Comparison of ENCODE assay signal across 8 cellular contexts in the genomic region with DNA sequence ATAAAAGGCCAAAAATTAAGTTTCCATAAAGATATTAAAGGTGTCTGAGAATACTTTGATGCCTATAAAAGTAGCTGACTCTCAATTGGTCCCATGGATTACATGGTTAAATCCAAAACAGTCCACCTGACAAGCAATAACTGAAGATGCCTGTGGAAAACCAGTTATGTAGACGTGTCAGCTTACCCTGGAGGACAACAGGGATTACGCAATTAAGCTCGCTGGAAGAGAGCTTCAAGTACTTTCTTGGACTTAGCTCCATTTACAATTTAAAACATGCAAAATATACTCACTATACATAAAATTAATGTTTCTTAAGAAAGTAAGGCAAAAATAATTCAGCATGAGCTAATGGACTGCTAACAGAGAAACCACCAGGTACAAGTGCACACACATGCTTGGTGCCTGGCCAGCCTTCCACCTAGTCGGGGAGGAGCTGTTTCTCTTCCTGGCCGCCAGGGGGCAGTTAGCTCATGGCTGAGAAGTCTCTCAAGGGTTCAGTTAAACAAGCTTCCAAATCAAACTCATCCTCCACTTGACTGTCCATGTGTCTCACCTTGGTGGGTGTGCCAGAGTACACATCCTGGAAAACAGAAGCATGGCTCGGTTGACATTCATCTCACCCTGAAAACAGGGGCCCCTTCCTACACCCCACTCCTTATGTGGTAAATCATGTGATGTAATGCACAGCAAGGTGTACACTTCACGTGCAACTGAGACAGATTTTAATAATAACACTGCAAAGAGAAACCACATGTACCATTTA. TPM values are rescaled to one million over a fixed set of nuclear protein-coding genes. Genes with fewer than 3 reads are reported as not detected.
DNase-seq lines count a peak whose midpoint lies in the region; ATAC-seq and TF ChIP-seq lines count a peak whose summit lies in the region.

No MANE protein-coding gene starts in this region.

- ATAC-seq in HG02938 (IDR thresholded peaks at IDR 0.05; ENCODE audit: unreplicated experiment), result peak; percentile 75
- peak; percentile 87 for ATAC-seq in WTC11

- H3K4me3 Mint-ChIP-seq in WTC11, result no peak overlapping the region

- H3K27ac Mint-ChIP-seq in WTC11, result peak overlapping the region; percentile 66; the same call in 1 of the 2 replicates

- no peak overlapping the region for H3K4me3 ChIP-seq in cardiac fibroblast (replicated peaks in 1 of 2; ENCODE audit: low read depth in 2 of 2, low read length in 2 of 2)

- peak; percentile 87 for TF ChIP-seq CTCF in GM10248 (IDR thresholded peaks at IDR 0.05; ENCODE audit: control extremely low read depth, extremely low read depth, low read depth, missing control alignments)
- peak; percentile 94 for TF ChIP-seq CTCF in WTC11 (IDR thresholded peaks at IDR 0.05)
- TF ChIP-seq CTCF in cardiac fibroblast (IDR thresholded peaks at IDR 0.05; ENCODE audit: low read depth, low read length), result peak; percentile 96

- no peaks in the 10 kb centered on the region for H3K9me3 Mint-ChIP-seq in WTC11

- peak; percentile 77 for DNase-seq in GM10248 (ENCODE audit: extremely low spot score)
- DNase-seq in NCI-H2227 (lab: John Stamatoyannopoulos, UW; ENCODE audit: unreplicated experiment), result peak; percentile 81
- DNase-seq in WTC11 (ENCODE audit: low spot score), result peak; percentile 77
- peak; percentile 85 to 86 for DNase-seq in cardiac fibroblast (ENCODE audit: low read depth in 2 of 2)
- DNase-seq in left kidney (ENCODE audit: low read depth, low spot score), result peak; percentile 90
- DNase-seq in stimulated activated CD4-positive, alpha-beta T cell treated with anti-CD3 and anti-CD28 coated beads, Interleukin-4, amount 100 ng/mL, for 4 hours, result peak; percentile 67 to 69
- DNase-seq in cortex of kidney (lab: John Stamatoyannopoulos, UW), result no peak

- H3K4me1 Mint-ChIP-seq in WTC11, result no peaks in the 10 kb centered on the region

- peaks cover 52% of the 10 kb centered on the region for H3K36me3 Mint-ChIP-seq in WTC11

- CTCF ChIA-PET in GM10248 (lab: Yijun Ruan, JAX), result interaction anchor here (0.7 to 10.6 kb wide), 34 partner anchors 8 to 1155 kb away, joined by 3 to 374 read pairs (median 4); a partner anchor contains a TSS
- CTCF ChIA-PET in WTC11 (lab: Charles Lee), result interaction anchor here (0.7 to 2.3 kb wide), 49 partner anchors 8 to 347 kb away, joined by 3 to 33 read pairs (median 5); a partner anchor contains a TSS

- no peaks in the 10 kb centered on the region for H3K27me3 Mint-ChIP-seq in WTC11 (ENCODE audit: low read depth)

- POLR2A ChIA-PET in GM10248 (lab: Yijun Ruan, JAX), result interaction anchor here (0.9 to 1.1 kb wide), 3 partner anchors 16 to 28 kb away, joined by 3 to 9 read pairs (median 5); a partner anchor contains a TSS
- POLR2A ChIA-PET in WTC11 (lab: Charles Lee), result interaction anchor here (1.2 to 1.5 kb wide), 2 partner anchors 19 to 28 kb away, joined by 4 read pairs; a partner anchor contains a TSS

TF ChIP-seq in WTC11, 78 proteins besides CTCF, POLR2A, EP300 and RAD21 (continues in another document):
- TF ChIP-seq CREB1 (CRISPR knock-in tag; IDR thresholded peaks at IDR 0.05) (no peak), TCF7 (CRISPR knock-in tag; IDR thresholded peaks at IDR 0.05; ENCODE audit: low read depth) (no peak), ZNF396 (CRISPR knock-in tag; IDR thresholded peaks at IDR 0.05; ENCODE audit: borderline replicate concordance) (no peak), NR1H2 (CRISPR knock-in tag; IDR thresholded peaks at IDR 0.05) (no peak), OVOL2 (CRISPR knock-in tag; IDR thresholded peaks at IDR 0.05; ENCODE audit: borderline replicate concordance) (no peak)
- TF ChIP-seq, protein P1, sequence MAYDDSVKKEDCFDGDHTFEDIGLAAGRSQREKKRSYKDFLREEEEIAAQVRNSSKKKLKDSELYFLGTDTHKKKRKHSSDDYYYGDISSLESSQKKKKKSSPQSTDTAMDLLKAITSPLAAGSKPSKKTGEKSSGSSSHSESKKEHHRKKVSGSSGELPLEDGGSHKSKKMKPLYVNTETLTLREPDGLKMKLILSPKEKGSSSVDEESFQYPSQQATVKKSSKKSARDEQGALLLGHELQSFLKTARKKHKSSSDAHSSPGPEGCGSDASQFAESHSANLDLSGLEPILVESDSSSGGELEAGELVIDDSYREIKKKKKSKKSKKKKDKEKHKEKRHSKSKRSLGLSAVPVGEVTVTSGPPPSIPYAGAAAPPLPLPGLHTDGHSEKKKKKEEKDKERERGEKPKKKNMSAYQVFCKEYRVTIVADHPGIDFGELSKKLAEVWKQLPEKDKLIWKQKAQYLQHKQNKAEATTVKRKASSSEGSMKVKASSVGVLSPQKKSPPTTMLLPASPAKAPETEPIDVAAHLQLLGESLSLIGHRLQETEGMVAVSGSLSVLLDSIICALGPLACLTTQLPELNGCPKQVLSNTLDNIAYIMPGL (CRISPR knock-in tag; IDR thresholded peaks at IDR 0.05), result no peak
- TF ChIP-seq, protein P2, sequence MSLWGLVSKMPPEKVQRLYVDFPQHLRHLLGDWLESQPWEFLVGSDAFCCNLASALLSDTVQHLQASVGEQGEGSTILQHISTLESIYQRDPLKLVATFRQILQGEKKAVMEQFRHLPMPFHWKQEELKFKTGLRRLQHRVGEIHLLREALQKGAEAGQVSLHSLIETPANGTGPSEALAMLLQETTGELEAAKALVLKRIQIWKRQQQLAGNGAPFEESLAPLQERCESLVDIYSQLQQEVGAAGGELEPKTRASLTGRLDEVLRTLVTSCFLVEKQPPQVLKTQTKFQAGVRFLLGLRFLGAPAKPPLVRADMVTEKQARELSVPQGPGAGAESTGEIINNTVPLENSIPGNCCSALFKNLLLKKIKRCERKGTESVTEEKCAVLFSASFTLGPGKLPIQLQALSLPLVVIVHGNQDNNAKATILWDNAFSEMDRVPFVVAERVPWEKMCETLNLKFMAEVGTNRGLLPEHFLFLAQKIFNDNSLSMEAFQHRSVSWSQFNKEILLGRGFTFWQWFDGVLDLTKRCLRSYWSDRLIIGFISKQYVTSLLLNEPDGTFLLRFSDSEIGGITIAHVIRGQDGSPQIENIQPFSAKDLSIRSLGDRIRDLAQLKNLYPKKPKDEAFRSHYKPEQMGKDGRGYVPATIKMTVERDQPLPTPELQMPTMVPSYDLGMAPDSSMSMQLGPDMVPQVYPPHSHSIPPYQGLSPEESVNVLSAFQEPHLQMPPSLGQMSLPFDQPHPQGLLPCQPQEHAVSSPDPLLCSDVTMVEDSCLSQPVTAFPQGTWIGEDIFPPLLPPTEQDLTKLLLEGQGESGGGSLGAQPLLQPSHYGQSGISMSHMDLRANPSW (CRISPR knock-in tag; conservative IDR thresholded peaks at IDR 0.05; ENCODE audit: low read depth), result no peak
- TF ChIP-seq, protein P3, sequence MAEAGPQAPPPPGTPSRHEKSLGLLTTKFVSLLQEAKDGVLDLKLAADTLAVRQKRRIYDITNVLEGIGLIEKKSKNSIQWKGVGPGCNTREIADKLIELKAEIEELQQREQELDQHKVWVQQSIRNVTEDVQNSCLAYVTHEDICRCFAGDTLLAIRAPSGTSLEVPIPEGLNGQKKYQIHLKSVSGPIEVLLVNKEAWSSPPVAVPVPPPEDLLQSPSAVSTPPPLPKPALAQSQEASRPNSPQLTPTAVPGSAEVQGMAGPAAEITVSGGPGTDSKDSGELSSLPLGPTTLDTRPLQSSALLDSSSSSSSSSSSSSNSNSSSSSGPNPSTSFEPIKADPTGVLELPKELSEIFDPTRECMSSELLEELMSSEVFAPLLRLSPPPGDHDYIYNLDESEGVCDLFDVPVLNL (CRISPR knock-in tag; IDR thresholded peaks at IDR 0.05; ENCODE audit: borderline replicate concordance, low read depth), result no peak
- TF ChIP-seq, protein P4, sequence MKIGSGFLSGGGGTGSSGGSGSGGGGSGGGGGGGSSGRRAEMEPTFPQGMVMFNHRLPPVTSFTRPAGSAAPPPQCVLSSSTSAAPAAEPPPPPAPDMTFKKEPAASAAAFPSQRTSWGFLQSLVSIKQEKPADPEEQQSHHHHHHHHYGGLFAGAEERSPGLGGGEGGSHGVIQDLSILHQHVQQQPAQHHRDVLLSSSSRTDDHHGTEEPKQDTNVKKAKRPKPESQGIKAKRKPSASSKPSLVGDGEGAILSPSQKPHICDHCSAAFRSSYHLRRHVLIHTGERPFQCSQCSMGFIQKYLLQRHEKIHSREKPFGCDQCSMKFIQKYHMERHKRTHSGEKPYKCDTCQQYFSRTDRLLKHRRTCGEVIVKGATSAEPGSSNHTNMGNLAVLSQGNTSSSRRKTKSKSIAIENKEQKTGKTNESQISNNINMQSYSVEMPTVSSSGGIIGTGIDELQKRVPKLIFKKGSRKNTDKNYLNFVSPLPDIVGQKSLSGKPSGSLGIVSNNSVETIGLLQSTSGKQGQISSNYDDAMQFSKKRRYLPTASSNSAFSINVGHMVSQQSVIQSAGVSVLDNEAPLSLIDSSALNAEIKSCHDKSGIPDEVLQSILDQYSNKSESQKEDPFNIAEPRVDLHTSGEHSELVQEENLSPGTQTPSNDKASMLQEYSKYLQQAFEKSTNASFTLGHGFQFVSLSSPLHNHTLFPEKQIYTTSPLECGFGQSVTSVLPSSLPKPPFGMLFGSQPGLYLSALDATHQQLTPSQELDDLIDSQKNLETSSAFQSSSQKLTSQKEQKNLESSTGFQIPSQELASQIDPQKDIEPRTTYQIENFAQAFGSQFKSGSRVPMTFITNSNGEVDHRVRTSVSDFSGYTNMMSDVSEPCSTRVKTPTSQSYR (CRISPR knock-in tag; IDR thresholded peaks at IDR 0.05), result no peak
- TF ChIP-seq, protein P5, sequence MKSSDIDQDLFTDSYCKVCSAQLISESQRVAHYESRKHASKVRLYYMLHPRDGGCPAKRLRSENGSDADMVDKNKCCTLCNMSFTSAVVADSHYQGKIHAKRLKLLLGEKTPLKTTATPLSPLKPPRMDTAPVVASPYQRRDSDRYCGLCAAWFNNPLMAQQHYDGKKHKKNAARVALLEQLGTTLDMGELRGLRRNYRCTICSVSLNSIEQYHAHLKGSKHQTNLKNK (CRISPR knock-in tag; IDR thresholded peaks at IDR 0.05), result no peak
- TF ChIP-seq, protein P6, sequence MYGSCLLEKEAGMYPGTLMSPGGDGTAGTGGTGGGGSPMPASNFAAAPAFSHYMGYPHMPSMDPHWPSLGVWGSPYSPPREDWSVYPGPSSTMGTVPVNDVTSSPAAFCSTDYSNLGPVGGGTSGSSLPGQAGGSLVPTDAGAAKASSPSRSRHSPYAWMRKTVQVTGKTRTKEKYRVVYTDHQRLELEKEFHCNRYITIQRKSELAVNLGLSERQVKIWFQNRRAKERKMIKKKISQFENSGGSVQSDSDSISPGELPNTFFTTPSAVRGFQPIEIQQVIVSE (CRISPR knock-in tag; IDR thresholded peaks at IDR 0.05; ENCODE audit: borderline replicate concordance), result no peak

RNA-seq across cellular contexts. Expression of a gene that starts 9.2 kb away (rescaled TPM):
- total RNA-seq in WTC11 (2021), result 2.9 to 5.2 TPM (median 5.1 TPM) in 3 replicates

RNA-seq across cellular contexts. Expression of a gene that starts 18.8 kb away (rescaled TPM):
- total RNA-seq in WTC11 (2021), result 36.4 to 40.2 TPM (median 36.9 TPM) in 3 replicates

RNA-seq across cellular contexts. Expression of a gene that starts 27.8 kb away (rescaled TPM):
- total RNA-seq in WTC11 (2021), result 44.2 to 54.9 TPM (median 48.7 TPM) in 3 replicates

RNA-seq across cellular contexts. Expression of a gene that starts 28.0 kb away (rescaled TPM):
- total RNA-seq in WTC11 (2021), result 161 to 207 TPM (median 165 TPM) in 3 replicates
